In the genomic region with DNA sequence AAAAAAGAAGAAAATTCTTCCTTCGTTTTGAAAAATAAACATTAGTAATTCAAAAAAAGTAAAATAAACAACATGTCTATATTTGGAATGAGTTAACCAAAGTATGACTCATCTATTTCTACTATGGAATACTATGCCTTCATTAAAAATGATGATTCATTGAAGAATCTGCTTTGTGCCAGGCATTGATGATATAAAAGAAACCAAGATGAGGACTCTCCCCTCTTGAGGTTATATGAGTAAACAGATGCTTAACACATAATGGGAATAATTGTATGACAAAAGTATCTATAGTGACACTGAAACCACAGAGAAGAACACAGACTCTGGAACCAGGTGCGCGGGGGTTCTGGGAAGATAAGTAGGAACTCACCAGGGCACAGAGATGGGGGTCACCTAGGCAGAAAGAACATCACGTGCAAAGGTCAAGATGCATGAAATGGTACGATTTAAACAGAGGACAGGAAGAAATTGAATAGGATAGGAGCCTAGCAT, we compare ENCODE assay signal across 10 cellular contexts. TPM values are rescaled to one million over a fixed set of nuclear protein-coding genes. Genes with fewer than 3 reads are reported as not detected.
A peak's percentile ranks its signal among the peaks of the same experiment; 100 is the strongest.
DNase-seq lines count a peak whose midpoint lies in the region; ATAC-seq, FAIRE-seq and TF ChIP-seq lines count a peak whose summit lies in the region.
"Had no signal": no experiment of that assay in that cellular context is flagged by ENCODE, and none has a peak within 500 bp of the region (broad histone marks: within the 10 kb centered on the region; RNA-seq: fewer than 3 reads in every experiment).

No MANE protein-coding gene starts in this region.

- H4K20me1 ChIP-seq in PC-9 (ENCODE audit: insufficient read depth) = no peaks in the 10 kb centered on the region

- H3K9me2 ChIP-seq in PC-9 (ENCODE audit: insufficient read depth) = no peaks in the 10 kb centered on the region

- no peak for TF ChIP-seq EP300 in esophagus muscularis mucosa (IDR thresholded peaks at IDR 0.05)

- no peaks in the 10 kb centered on the region for H3K36me3 ChIP-seq in PC-9 (ENCODE audit: low read depth)
- no peaks in the 10 kb centered on the region for H3K36me3 ChIP-seq in Peyer's patch
- H3K36me3 ChIP-seq in esophagus muscularis mucosa = no peaks in the 10 kb centered on the region

- 77% methylated on average over 5 of the region's 5 CpGs for WGBS in esophagus muscularis mucosa

- H3K4me1 ChIP-seq in PC-9 (replicated peaks; ENCODE audit: insufficient read depth) (peaks cover 54% of the 10 kb centered on the region), Peyer's patch (peaks cover 0 to 10% (median 1%) of the 10 kb centered on the region in 4 donors), esophagus muscularis mucosa (no peaks in the 10 kb centered on the region)

- H3F3A ChIP-seq in PC-9 (ENCODE audit: insufficient read depth, low read depth) = peaks cover 27% of the 10 kb centered on the region

- no peak for ATAC-seq in left lobe of liver

- H3K27me3 ChIP-seq in PC-9 (ENCODE audit: insufficient read depth, low read depth) (no peaks in the 10 kb centered on the region), Peyer's patch (no peaks in the 10 kb centered on the region), esophagus muscularis mucosa (no peaks in the 10 kb centered on the region)

- H3K27ac ChIP-seq in PC-9 (peak overlapping the region; percentile 88), Peyer's patch (peak overlapping the region in 1 of 4 donors; percentile 16), esophagus muscularis mucosa (replicated peaks in 1 of 4) (no peak overlapping the region)

- POLR2A ChIA-PET in PC-9 (lab: Charles Lee; ENCODE audit: unreplicated experiment) = interaction anchor here (0.7 to 1.6 kb wide), 2 partner anchors 19 to 28 kb away, joined by 3 to 10 read pairs; partner anchors contain the start of gene ELF3

- CTCF ChIA-PET in PC-9 (lab: Charles Lee) = no interaction called here

- no peaks in the 10 kb centered on the region for H3K79me2 ChIP-seq in PC-9 (ENCODE audit: low read depth)

- intact Hi-C loops in PC-9 (cut with micrococcal nuclease; ENCODE audit: unreplicated experiment) (no loop called here), esophagus muscularis mucosa (cut with DNase I) (no loop called here)

- H3K9me3 ChIP-seq in PC-9 (ENCODE audit: insufficient read depth, low read depth) (no peaks in the 10 kb centered on the region), Peyer's patch (no peaks in the 10 kb centered on the region), esophagus muscularis mucosa (no peaks in the 10 kb centered on the region)

- no peak for FAIRE-seq in H54 (lab: Jason Lieb, UNC)

- no peak overlapping the region for H2AFZ ChIP-seq in PC-9

- TF ChIP-seq CTCF in PC-9 (conservative IDR thresholded peaks at IDR 0.05) (no peak), Peyer's patch (IDR thresholded peaks at IDR 0.05) (no peak), esophagus muscularis mucosa (IDR thresholded peaks at IDR 0.05) (no peak)

- no peak overlapping the region for H3K4me3 ChIP-seq in PC-9
- H3K4me3 ChIP-seq in Peyer's patch = no peak overlapping the region
- no peak overlapping the region for H3K4me3 ChIP-seq in esophagus muscularis mucosa

- H3K4me2 ChIP-seq in PC-9 = peak overlapping the region; percentile 59

- DNase-seq in A172 (ENCODE audit: low spot score) (peak; percentile 95), H54 (ENCODE audit: insufficient read length, low spot score) (peak; percentile 60), PC-9 (peak; percentile 56 to 96), fibroblast of peridontal ligament (ENCODE audit: extremely low read depth) (peak; percentile 92), Peyer's patch (no peak), esophagus muscularis mucosa (ENCODE audit: extremely low spot score) (no peak), left lobe of liver (ENCODE audit: low spot score) (no peak)
- no peak for DNase-seq in stimulated activated CD4-positive, alpha-beta T cell treated with anti-CD3 and anti-CD28 coated beads, Interleukin-2, amount 100 ng/mL, for 24 hours
- DNase-seq: activated CD4-positive, CD25-positive, alpha-beta regulatory T cell treated with anti-CD3 and anti-CD28 coated beads, Interleukin-2, amount 50 U/mL, for 72 hours; effector CD4-positive, alpha-beta T cell had no signal

- no TSS peak for BruUV-seq in PC-9 (replicated peaks; lab: Mats Ljungman, UMichigan)

- TF ChIP-seq POLR2A in H54 (IDR thresholded peaks at IDR 0.05; ENCODE audit: low read depth, low read length) (no peak), Peyer's patch (IDR thresholded peaks at IDR 0.05) (no peak), esophagus muscularis mucosa (IDR thresholded peaks at IDR 0.05; ENCODE audit: low read depth) (no peak)

RNA-seq across cellular contexts. Expression of gene ELF3, which starts 18.8 kb away (rescaled TPM):
- total RNA-seq in A172 (2014; rRNA removed; shearing (Covaris generic)) = 8.9 and 39.4 TPM in 2 replicates
- total RNA-seq in PC-9 (2021) (295 and 318 TPM in 2 replicates), Peyer's patch (100 to 1,000 TPM; 497 to 741 (median 654) TPM), esophagus muscularis mucosa (1 to 10 TPM in 2 of 4 donors, under 1 TPM in 1, not detected in 1; 0.17 to 2.9 (median 1.2) TPM), left lobe of liver (16.2 TPM)

RNA-seq across cellular contexts. Expression of gene RNPEP, which starts 46.8 kb away (rescaled TPM):
- total RNA-seq in A172 (2014; rRNA removed; shearing (Covaris generic)) = 112 and 125 TPM in 2 replicates
- 108 and 123 TPM in 2 replicates for total RNA-seq in PC-9 (2021)
- total RNA-seq in Peyer's patch = 100 to 1,000 TPM; 165 to 257 (median 204) TPM
- total RNA-seq in esophagus muscularis mucosa = 10 to 100 TPM; 33.0 to 49.0 (median 44.0) TPM
- total RNA-seq in left lobe of liver = 36.3 TPM

Comparison
In these comparisons a context has a peak if more than half of its experiments do, and no peak if none do; other contexts are left out.
1. DNase-seq: peak in A172 (single experiment), H54 (single experiment), PC-9 (2 of 2) and fibroblast of peridontal ligament (single experiment); none in Peyer's patch (0 of 3), esophagus muscularis mucosa (single experiment), stimulated activated CD4-positive, alpha-beta T cell treated with anti-CD3 and anti-CD28 coated beads, Interleukin-2, amount 100 ng/mL, for 24 hours (0 of 2) and left lobe of liver (single experiment).